23 cellular contexts compared by ENCODE assay signal in genomic region chr9:4196886-4197285, GRCh38.
DNase-seq lines count a peak whose midpoint lies in the region; ATAC-seq and TF ChIP-seq lines count a peak whose summit lies in the region.
"Had no signal": no experiment of that assay in that cellular context is flagged by ENCODE, and none has a peak within 500 bp of the region (broad histone marks: within the 10 kb centered on the region; RNA-seq: fewer than 3 reads in every experiment).

No MANE protein-coding gene starts in this region.

- ATAC-seq in foreskin keratinocyte, result peak; percentile 16
- ATAC-seq in HG02938 (IDR thresholded peaks at IDR 0.05; ENCODE audit: unreplicated experiment), result no peak
- no peak for ATAC-seq in GM21381 (IDR thresholded peaks at IDR 0.05; ENCODE audit: unreplicated experiment)

- H3K27me3 Mint-ChIP-seq in mesothelial cell of epicardium (ENCODE audit: low read depth), result no peaks in the 10 kb centered on the region

- H3K27me3 ChIP-seq in BLaER1 treated with 17β-estradiol and CSF1 and Interleukin-3, amounts not matched to agents 10 nM and 100 nM, result no peaks in the 10 kb centered on the region
- no peaks in the 10 kb centered on the region for H3K27me3 ChIP-seq in foreskin keratinocyte
- H3K27me3 ChIP-seq: ascending aorta, heart right ventricle, SJSA1, suprapubic skin, uterus had no signal

- no peak overlapping the region for H3K4me3 Mint-ChIP-seq in mesothelial cell of epicardium
- H3K4me3 Mint-ChIP-seq: immature natural killer cell; T-helper 1 cell treated with Interleukin-12 subunit alpha and Interleukin-12 subunit beta and Interleukin-4 antibody, amounts not matched to agents 30 μg/mL and 1 μg/mL, for 36 hours had no signal

- TF ChIP-seq CTCF in choroid plexus epithelial cell (conservative IDR thresholded peaks at IDR 0.05; ENCODE audit: low read depth, low read length) (no peak), foreskin keratinocyte (conservative IDR thresholded peaks at IDR 0.05) (no peak), mesothelial cell of epicardium (IDR thresholded peaks at IDR 0.05; ENCODE audit: unreplicated experiment) (no peak)

- no peak overlapping the region for H3K9ac ChIP-seq in BLaER1 treated with 17β-estradiol and CSF1 and Interleukin-3, amounts not matched to agents 10 nM and 100 nM

- no peaks in the 10 kb centered on the region for H4K20me1 ChIP-seq in BLaER1 treated with 17β-estradiol and CSF1 and Interleukin-3, amounts not matched to agents 10 nM and 100 nM

- H3K9me3 ChIP-seq in BLaER1 treated with 17β-estradiol and CSF1 and Interleukin-3, amounts not matched to agents 10 nM and 100 nM (replicated peaks in 1 of 11), result peaks cover 61 to 81% (median 73%) of the 10 kb centered on the region in 11 experiments

- peaks cover 0 to 10% (median 0%) of the 10 kb centered on the region in 11 experiments; a peak in 3 of 22 replicates for H3K36me3 ChIP-seq in BLaER1 treated with 17β-estradiol and CSF1 and Interleukin-3, amounts not matched to agents 10 nM and 100 nM
- H3K36me3 ChIP-seq: ascending aorta, heart right ventricle, SJSA1, suprapubic skin, uterus had no signal

- DNase-seq in Jurkat, Clone E6-1 (ENCODE audit: low read depth, low spot score), result peak; percentile 7
- DNase-seq in choroid plexus epithelial cell (ENCODE audit: low read depth), result peak; percentile 37
- DNase-seq in foreskin keratinocyte, result no peak
- DNase-seq in mesothelial cell of epicardium (ENCODE audit: low spot score in 2 of 2, unreplicated experiment in 2 of 2), result no peak
- DNase-seq in hepatic stellate cell (ENCODE audit: low spot score), result no peak
- DNase-seq: activated CD4-positive, alpha-beta T cell treated with anti-CD3 and anti-CD28 coated beads for 4 hours; activated naive CD4-positive, alpha-beta T cell treated with anti-CD3 and anti-CD28 coated beads, Interleukin-2, amount 50 U/mL, for 16 hours; heart right ventricle; immature natural killer cell; left ventricle myocardium inferior; mucosa of descending colon; NCI-H1694; uterus had no signal

- no peak overlapping the region for H3K27ac Mint-ChIP-seq in mesothelial cell of epicardium
- H3K27ac Mint-ChIP-seq: immature natural killer cell; T-helper 1 cell treated with Interleukin-12 subunit alpha and Interleukin-12 subunit beta and Interleukin-4 antibody, amounts not matched to agents 30 μg/mL and 1 μg/mL, for 36 hours had no signal

- no peaks in the 10 kb centered on the region for H3K4me1 Mint-ChIP-seq in mesothelial cell of epicardium
- H3K4me1 Mint-ChIP-seq: immature natural killer cell had no signal

- no peak overlapping the region for H3K4me2 ChIP-seq in BLaER1 treated with 17β-estradiol and CSF1 and Interleukin-3, amounts not matched to agents 10 nM and 100 nM

- peak overlapping the region in 7 of 10 experiments; percentile 8 to 37 (median 22); a peak in 5 of 20 replicates for H3K4me3 ChIP-seq in BLaER1 treated with 17β-estradiol and CSF1 and Interleukin-3, amounts not matched to agents 10 nM and 100 nM
- no peak overlapping the region for H3K4me3 ChIP-seq in Jurkat, Clone E6-1 (ENCODE audit: low read length)
- H3K4me3 ChIP-seq in choroid plexus epithelial cell (ENCODE audit: low read depth, low read length), result no peak overlapping the region
- H3K4me3 ChIP-seq: ascending aorta, heart right ventricle, K562, left ventricle myocardium inferior, mucosa of descending colon, SJSA1, skin epidermis, suprapubic skin, uterus had no signal

- H3K27ac ChIP-seq in BLaER1 treated with 17β-estradiol and CSF1 and Interleukin-3, amounts not matched to agents 10 nM and 100 nM, result no peak overlapping the region
- no peak overlapping the region for H3K27ac ChIP-seq in foreskin keratinocyte
- H3K27ac ChIP-seq: ascending aorta, C4-2B, heart right ventricle, left ventricle myocardium inferior, SJSA1, skin epidermis, suprapubic skin, uterus had no signal

- H3K9me3 Mint-ChIP-seq in mesothelial cell of epicardium, result peaks cover 60% of the 10 kb centered on the region

- H3K4me1 ChIP-seq in BLaER1 treated with 17β-estradiol and CSF1 and Interleukin-3, amounts not matched to agents 10 nM and 100 nM, result no peaks in the 10 kb centered on the region
- H3K4me1 ChIP-seq in foreskin keratinocyte, result no peaks in the 10 kb centered on the region
- H3K4me1 ChIP-seq: ascending aorta, heart right ventricle, left ventricle myocardium inferior, SJSA1, suprapubic skin, uterus had no signal

- H3K36me3 Mint-ChIP-seq in mesothelial cell of epicardium, result peaks cover 25% of the 10 kb centered on the region

Comparison
In these comparisons a context has a peak if more than half of its experiments do, and no peak if none do; other contexts are left out.
1. H3K4me3 ChIP-seq: peak in BLaER1 treated with 17β-estradiol and CSF1 and Interleukin-3, amounts not matched to agents 10 nM and 100 nM (7 of 10); none in Jurkat, Clone E6-1 (single experiment) and choroid plexus epithelial cell (single experiment).
2. DNase-seq: peak in Jurkat, Clone E6-1 (single experiment) and choroid plexus epithelial cell (single experiment); none in foreskin keratinocyte (0 of 2), mesothelial cell of epicardium (0 of 2) and hepatic stellate cell (single experiment).